8 cellular contexts compared by ENCODE assay signal in the genomic region with DNA sequence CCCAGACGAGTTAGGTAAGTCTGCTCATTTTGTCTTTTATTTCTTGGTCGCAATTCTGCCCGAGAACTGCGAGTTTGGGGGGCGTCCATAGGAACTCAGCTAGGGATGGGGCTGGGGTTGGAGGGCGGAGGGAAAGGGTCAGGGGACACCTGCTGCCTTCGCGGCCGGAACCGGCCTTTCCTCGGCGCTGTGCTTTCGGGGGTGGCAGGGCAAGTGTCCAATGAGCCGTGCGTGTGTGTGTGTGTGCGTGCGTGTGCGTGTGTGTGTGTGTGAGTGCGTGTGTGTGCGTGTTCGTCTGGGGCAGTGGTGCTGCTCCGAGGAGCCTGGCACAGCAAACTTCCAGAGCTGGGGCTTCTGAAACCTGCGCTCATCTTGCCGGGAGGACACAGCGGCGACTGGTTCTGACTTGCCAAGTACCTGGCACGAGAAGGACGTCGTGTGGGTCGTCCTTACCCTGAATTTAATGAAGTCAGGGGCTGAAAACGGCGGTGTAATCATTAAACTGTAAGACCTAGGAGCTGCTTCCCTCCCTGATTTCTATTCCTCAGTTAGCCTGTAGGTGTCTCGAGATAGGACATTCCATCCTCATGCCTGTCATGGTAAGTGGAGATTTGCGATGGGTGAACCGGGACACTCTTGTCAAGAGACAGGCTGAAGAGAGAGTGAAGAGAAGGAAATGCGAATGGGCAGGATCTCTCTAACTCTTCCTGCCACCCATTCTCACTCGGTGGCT. TPM values are rescaled to one million over a fixed set of nuclear protein-coding genes. Genes with fewer than 3 reads are reported as not detected.
A peak's percentile ranks its signal among the peaks of the same experiment; 100 is the strongest.
DNase-seq lines count a peak whose midpoint lies in the region; ATAC-seq and TF ChIP-seq lines count a peak whose summit lies in the region.

No MANE protein-coding gene starts in this region.

- no peaks in the 10 kb centered on the region for H3K36me3 Mint-ChIP-seq in endodermal cell (ENCODE audit: low read depth)

- H3K4me1 ChIP-seq in endodermal cell (ENCODE audit: control insufficient read depth, insufficient read depth, low read length): peaks cover 21% of the 10 kb centered on the region
- peaks cover 6% of the 10 kb centered on the region for H3K4me1 ChIP-seq in thymus (ENCODE audit: control insufficient read depth, insufficient read depth, low read length)

- H3K4me1 Mint-ChIP-seq in endodermal cell: peaks cover 34% of the 10 kb centered on the region

- peaks cover 11% of the 10 kb centered on the region for H3K27me3 ChIP-seq in endodermal cell (ENCODE audit: control insufficient read depth, insufficient read depth, low read length, poor library complexity, severe bottlenecking)
- H3K27me3 ChIP-seq in thymus (ENCODE audit: control insufficient read depth, insufficient read depth): peaks cover 11% of the 10 kb centered on the region

- peak overlapping the region; percentile 86 for H3K27ac Mint-ChIP-seq in endodermal cell

- ATAC-seq in GM19455 (IDR thresholded peaks at IDR 0.05; ENCODE audit: unreplicated experiment): no peak

- H3K36me3 ChIP-seq in endodermal cell (ENCODE audit: control insufficient read depth, insufficient read depth, low read length) (no peaks in the 10 kb centered on the region), thymus (ENCODE audit: control insufficient read depth, insufficient read depth) (no peaks in the 10 kb centered on the region)

- no peaks in the 10 kb centered on the region for H3K9me3 ChIP-seq in endodermal cell (ENCODE audit: control insufficient read depth, low read length)
- no peaks in the 10 kb centered on the region for H3K9me3 ChIP-seq in thymus (ENCODE audit: control insufficient read depth)

- peak; percentile 71 for TF ChIP-seq CTCF in AG10803 (conservative IDR thresholded peaks at IDR 0.05; ENCODE audit: low read length)
- peak; percentile 50 for TF ChIP-seq CTCF in GM12873 (IDR thresholded peaks at IDR 0.05; ENCODE audit: insufficient read depth, low read depth, low read length, missing control alignments)
- TF ChIP-seq CTCF in endodermal cell (conservative IDR thresholded peaks at IDR 0.05): peak; percentile 76

- H3K27me3 Mint-ChIP-seq in endodermal cell (ENCODE audit: insufficient read depth): peaks cover 14% of the 10 kb centered on the region

- H3K4me3 ChIP-seq in AG10803 (ENCODE audit: low read length) (peak overlapping the region; percentile 65), endodermal cell (ENCODE audit: low read length) (peak overlapping the region; percentile 77), thymus (ENCODE audit: low read length) (peak overlapping the region; percentile 47)
- peak overlapping the region; percentile 50 for H3K4me3 ChIP-seq in Jurkat, Clone E6-1 (ENCODE audit: low read length)

- DNase-seq in AG10803 (ENCODE audit: low read depth): peak; percentile 67
- peak; percentile 42 for DNase-seq in Jurkat, Clone E6-1 (ENCODE audit: low read depth, low spot score)
- DNase-seq in SK-N-DZ (ENCODE audit: low spot score): peak; percentile 85
- DNase-seq in endodermal cell: peak; percentile 79
- DNase-seq in medulla oblongata (ENCODE audit: extremely low spot score): peak; percentile 50

- H3K9me3 Mint-ChIP-seq in endodermal cell: no peaks in the 10 kb centered on the region

- 1 to 4% methylated on average over 18 to 32 of the region's 37 CpGs for WGBS in endodermal cell (ENCODE audit: insufficient coverage in 1 of 2, insufficient read length in 1 of 2), 2 experiments
- 1% methylated on average over 37 of the region's 37 CpGs for WGBS in thymus

- H3K9ac ChIP-seq in endodermal cell (ENCODE audit: extremely low read depth, low read length, poor library complexity, severe bottlenecking): peak overlapping the region; percentile 38

- no peak overlapping the region for H3K27ac ChIP-seq in endodermal cell (ENCODE audit: low read depth, low read length)
- H3K27ac ChIP-seq in thymus (ENCODE audit: low read depth): no peak overlapping the region

- H3K4me3 Mint-ChIP-seq in endodermal cell: no peak overlapping the region

RNA-seq across cellular contexts. Expression of gene AMOTL1, which starts 27.0 kb away (rescaled TPM):
- polyA plus RNA-seq in Jurkat, Clone E6-1 (2012; ENCODE audit: insufficient read depth, insufficient read length): 15.8 TPM
- 29.1 and 29.3 TPM in 2 replicates for polyA plus RNA-seq in SK-N-DZ (2014; cell fraction: cytosol; rRNA removed)
- polyA plus RNA-seq in SK-N-DZ (2014; cell fraction: nucleus; rRNA removed): 22.3 and 29.8 TPM in 2 replicates
- 10 to 100 TPM; 45.0 to 60.0 TPM for total RNA-seq in endodermal cell
- polyA plus RNA-seq in endodermal cell (2013, experiment 1 of 2): 30.1 TPM
- polyA plus RNA-seq in endodermal cell (2013, experiment 2 of 2): 33.0 TPM
- 10.5 TPM for polyA plus RNA-seq in thymus
